In the genomic region with DNA sequence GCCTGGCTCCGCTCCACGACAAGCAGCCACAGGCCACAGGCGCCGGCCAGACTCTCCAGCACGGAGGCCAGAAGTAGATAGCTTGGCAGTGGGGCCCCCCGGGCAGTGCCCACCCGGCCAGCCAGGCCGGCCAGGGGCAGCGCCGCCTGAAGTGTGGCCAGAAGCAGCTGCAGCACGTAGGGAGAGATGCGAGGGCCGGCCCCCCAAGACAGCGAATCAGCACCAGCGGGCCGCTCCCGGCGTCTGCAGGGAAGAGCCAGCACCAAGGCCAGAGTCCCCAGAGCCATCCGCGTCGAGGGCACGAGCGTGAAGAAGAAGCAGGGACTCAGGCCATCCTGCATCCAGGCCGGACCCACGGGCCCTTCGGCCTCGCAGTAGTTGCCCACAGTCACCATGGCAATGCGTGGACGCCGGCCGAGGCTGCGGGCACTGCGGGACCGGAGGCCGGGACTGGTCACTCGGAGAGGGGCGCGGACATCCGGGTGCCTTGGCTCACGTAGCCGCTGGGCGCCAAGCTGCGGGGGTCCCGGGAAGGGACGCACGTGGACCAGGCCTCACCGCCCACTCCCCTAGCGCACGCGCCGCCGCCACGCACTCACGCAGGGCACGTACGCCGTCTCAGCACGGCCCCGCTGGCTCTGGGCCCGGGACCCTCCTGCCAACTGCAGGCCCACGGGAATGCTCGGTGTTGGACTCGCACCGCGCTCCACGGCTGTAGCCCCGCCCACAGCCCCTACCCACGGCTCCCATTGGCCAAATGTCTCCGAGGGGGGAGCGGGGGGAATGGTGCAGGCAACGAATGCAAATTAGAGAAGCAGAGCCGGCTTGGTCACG, we compare ENCODE assay signal across 1 cellular context.
A peak's percentile ranks its signal among the peaks of the same experiment; 100 is the strongest.
TF ChIP-seq lines count a peak whose summit lies in the region.

A gene (minus strand): TSS at position 680 of the 834 bp plus-strand sequence. CDS start 285 bp downstream, at position 395.

TF ChIP-seq in HepG2, 621 proteins besides CTCF, POLR2A, EP300 and RAD21 (continued from another document and continues in another):
- TF ChIP-seq, protein P1, sequence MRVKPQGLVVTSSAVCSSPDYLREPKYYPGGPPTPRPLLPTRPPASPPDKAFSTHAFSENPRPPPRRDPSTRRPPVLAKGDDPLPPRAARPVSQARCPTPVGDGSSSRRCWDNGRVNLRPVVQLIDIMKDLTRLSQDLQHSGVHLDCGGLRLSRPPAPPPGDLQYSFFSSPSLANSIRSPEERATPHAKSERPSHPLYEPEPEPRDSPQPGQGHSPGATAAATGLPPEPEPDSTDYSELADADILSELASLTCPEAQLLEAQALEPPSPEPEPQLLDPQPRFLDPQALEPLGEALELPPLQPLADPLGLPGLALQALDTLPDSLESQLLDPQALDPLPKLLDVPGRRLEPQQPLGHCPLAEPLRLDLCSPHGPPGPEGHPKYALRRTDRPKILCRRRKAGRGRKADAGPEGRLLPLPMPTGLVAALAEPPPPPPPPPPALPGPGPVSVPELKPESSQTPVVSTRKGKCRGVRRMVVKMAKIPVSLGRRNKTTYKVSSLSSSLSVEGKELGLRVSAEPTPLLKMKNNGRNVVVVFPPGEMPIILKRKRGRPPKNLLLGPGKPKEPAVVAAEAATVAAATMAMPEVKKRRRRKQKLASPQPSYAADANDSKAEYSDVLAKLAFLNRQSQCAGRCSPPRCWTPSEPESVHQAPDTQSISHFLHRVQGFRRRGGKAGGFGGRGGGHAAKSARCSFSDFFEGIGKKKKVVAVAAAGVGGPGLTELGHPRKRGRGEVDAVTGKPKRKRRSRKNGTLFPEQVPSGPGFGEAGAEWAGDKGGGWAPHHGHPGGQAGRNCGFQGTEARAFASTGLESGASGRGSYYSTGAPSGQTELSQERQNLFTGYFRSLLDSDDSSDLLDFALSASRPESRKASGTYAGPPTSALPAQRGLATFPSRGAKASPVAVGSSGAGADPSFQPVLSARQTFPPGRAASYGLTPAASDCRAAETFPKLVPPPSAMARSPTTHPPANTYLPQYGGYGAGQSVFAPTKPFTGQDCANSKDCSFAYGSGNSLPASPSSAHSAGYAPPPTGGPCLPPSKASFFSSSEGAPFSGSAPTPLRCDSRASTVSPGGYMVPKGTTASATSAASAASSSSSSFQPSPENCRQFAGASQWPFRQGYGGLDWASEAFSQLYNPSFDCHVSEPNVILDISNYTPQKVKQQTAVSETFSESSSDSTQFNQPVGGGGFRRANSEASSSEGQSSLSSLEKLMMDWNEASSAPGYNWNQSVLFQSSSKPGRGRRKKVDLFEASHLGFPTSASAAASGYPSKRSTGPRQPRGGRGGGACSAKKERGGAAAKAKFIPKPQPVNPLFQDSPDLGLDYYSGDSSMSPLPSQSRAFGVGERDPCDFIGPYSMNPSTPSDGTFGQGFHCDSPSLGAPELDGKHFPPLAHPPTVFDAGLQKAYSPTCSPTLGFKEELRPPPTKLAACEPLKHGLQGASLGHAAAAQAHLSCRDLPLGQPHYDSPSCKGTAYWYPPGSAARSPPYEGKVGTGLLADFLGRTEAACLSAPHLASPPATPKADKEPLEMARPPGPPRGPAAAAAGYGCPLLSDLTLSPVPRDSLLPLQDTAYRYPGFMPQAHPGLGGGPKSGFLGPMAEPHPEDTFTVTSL (CRISPR knock-in tag; IDR thresholded peaks at IDR 0.05; ENCODE audit: borderline replicate concordance): 0 out of 2 replicates have a peak, but pooled peaks have one; percentile 49
- TF ChIP-seq TCF12 (IDR thresholded peaks at IDR 0.05): no peak
- peak; percentile 99 for TF ChIP-seq TCF12 (CRISPR knock-in tag; IDR thresholded peaks at IDR 0.05)
- TF ChIP-seq MAFF (IDR thresholded peaks at IDR 0.05; ENCODE audit: low read depth, low read length): no peak
- peak; percentile 84; the same call in 1 of the 2 replicates for TF ChIP-seq TSC22D2 (CRISPR knock-in tag; IDR thresholded peaks at IDR 0.05; ENCODE audit: borderline replicate concordance)
- TF ChIP-seq, protein P2, sequence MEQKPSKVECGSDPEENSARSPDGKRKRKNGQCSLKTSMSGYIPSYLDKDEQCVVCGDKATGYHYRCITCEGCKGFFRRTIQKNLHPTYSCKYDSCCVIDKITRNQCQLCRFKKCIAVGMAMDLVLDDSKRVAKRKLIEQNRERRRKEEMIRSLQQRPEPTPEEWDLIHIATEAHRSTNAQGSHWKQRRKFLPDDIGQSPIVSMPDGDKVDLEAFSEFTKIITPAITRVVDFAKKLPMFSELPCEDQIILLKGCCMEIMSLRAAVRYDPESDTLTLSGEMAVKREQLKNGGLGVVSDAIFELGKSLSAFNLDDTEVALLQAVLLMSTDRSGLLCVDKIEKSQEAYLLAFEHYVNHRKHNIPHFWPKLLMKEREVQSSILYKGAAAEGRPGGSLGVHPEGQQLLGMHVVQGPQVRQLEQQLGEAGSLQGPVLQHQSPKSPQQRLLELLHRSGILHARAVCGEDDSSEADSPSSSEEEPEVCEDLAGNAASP (CRISPR knock-in tag; IDR thresholded peaks at IDR 0.05; ENCODE audit: borderline replicate concordance): peak; percentile 65; the same call in 1 of the 2 replicates
- TF ChIP-seq, protein P3, sequence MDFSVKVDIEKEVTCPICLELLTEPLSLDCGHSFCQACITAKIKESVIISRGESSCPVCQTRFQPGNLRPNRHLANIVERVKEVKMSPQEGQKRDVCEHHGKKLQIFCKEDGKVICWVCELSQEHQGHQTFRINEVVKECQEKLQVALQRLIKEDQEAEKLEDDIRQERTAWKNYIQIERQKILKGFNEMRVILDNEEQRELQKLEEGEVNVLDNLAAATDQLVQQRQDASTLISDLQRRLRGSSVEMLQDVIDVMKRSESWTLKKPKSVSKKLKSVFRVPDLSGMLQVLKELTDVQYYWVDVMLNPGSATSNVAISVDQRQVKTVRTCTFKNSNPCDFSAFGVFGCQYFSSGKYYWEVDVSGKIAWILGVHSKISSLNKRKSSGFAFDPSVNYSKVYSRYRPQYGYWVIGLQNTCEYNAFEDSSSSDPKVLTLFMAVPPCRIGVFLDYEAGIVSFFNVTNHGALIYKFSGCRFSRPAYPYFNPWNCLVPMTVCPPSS (IDR thresholded peaks at IDR 0.05): no peak
- TF ChIP-seq JUND (CRISPR knock-in tag; IDR thresholded peaks at IDR 0.05): peak; percentile 2; the same call in 1 of the 2 replicates
- TF ChIP-seq, protein P4, sequence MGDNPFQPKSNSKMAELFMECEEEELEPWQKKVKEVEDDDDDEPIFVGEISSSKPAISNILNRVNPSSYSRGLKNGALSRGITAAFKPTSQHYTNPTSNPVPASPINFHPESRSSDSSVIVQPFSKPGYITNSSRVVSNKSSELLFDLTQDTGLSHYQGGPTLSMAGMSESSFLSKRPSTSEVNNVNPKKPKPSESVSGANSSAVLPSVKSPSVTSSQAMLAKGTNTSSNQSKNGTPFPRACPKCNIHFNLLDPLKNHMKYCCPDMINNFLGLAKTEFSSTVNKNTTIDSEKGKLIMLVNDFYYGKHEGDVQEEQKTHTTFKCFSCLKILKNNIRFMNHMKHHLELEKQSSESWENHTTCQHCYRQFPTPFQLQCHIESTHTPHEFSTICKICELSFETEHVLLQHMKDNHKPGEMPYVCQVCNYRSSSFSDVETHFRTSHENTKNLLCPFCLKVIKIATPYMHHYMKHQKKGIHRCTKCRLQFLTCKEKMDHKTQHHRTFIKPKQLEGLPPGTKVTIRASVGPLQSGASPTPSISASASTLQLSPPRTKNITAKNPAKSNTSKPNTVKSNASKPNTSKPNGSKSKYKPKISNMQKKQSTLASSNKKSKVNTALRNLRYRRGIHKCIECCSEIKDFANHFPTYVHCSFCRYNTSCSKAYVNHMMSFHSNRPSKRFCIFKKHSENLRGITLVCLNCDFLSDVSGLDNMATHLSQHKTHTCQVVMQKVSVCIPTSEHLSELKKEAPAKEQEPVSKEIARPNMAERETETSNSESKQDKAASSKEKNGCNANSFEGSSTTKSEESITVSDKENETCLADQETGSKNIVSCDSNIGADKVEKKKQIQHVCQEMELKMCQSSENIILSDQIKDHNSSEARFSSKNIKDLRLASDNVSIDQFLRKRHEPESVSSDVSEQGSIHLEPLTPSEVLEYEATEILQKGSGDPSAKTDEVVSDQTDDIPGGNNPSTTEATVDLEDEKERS (CRISPR knock-in tag; IDR thresholded peaks at IDR 0.05): no peak
- TF ChIP-seq ATM (IDR thresholded peaks at IDR 0.05; ENCODE audit: borderline replicate concordance): no peak
- TF ChIP-seq, protein P5, sequence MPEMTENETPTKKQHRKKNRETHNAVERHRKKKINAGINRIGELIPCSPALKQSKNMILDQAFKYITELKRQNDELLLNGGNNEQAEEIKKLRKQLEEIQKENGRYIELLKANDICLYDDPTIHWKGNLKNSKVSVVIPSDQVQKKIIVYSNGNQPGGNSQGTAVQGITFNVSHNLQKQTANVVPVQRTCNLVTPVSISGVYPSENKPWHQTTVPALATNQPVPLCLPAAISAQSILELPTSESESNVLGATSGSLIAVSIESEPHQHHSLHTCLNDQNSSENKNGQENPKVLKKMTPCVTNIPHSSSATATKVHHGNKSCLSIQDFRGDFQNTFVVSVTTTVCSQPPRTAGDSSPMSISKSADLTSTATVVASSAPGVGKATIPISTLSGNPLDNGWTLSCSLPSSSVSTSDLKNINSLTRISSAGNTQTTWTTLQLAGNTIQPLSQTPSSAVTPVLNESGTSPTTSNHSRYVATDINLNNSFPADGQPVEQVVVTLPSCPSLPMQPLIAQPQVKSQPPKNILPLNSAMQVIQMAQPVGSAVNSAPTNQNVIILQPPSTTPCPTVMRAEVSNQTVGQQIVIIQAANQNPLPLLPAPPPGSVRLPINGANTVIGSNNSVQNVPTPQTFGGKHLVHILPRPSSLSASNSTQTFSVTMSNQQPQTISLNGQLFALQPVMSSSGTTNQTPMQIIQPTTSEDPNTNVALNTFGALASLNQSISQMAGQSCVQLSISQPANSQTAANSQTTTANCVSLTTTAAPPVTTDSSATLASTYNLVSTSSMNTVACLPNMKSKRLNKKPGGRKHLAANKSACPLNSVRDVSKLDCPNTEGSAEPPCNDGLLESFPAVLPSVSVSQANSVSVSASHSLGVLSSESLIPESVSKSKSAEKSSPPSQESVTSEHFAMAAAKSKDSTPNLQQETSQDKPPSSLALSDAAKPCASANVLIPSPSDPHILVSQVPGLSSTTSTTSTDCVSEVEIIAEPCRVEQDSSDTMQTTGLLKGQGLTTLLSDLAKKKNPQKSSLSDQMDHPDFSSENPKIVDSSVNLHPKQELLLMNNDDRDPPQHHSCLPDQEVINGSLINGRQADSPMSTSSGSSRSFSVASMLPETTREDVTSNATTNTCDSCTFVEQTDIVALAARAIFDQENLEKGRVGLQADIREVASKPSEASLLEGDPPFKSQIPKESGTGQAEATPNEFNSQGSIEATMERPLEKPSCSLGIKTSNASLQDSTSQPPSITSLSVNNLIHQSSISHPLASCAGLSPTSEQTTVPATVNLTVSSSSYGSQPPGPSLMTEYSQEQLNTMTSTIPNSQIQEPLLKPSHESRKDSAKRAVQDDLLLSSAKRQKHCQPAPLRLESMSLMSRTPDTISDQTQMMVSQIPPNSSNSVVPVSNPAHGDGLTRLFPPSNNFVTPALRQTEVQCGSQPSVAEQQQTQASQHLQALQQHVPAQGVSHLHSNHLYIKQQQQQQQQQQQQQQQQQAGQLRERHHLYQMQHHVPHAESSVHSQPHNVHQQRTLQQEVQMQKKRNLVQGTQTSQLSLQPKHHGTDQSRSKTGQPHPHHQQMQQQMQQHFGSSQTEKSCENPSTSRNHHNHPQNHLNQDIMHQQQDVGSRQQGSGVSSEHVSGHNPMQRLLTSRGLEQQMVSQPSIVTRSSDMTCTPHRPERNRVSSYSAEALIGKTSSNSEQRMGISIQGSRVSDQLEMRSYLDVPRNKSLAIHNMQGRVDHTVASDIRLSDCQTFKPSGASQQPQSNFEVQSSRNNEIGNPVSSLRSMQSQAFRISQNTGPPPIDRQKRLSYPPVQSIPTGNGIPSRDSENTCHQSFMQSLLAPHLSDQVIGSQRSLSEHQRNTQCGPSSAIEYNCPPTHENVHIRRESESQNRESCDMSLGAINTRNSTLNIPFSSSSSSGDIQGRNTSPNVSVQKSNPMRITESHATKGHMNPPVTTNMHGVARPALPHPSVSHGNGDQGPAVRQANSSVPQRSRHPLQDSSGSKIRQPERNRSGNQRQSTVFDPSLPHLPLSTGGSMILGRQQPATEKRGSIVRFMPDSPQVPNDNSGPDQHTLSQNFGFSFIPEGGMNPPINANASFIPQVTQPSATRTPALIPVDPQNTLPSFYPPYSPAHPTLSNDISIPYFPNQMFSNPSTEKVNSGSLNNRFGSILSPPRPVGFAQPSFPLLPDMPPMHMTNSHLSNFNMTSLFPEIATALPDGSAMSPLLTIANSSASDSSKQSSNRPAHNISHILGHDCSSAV (CRISPR knock-in tag; IDR thresholded peaks at IDR 0.05; ENCODE audit: borderline replicate concordance): no peak
- peak; percentile 98 for TF ChIP-seq POLR2AphosphoS5 (IDR thresholded peaks at IDR 0.05; ENCODE audit: low read depth, low read length)
- TF ChIP-seq, protein P6, sequence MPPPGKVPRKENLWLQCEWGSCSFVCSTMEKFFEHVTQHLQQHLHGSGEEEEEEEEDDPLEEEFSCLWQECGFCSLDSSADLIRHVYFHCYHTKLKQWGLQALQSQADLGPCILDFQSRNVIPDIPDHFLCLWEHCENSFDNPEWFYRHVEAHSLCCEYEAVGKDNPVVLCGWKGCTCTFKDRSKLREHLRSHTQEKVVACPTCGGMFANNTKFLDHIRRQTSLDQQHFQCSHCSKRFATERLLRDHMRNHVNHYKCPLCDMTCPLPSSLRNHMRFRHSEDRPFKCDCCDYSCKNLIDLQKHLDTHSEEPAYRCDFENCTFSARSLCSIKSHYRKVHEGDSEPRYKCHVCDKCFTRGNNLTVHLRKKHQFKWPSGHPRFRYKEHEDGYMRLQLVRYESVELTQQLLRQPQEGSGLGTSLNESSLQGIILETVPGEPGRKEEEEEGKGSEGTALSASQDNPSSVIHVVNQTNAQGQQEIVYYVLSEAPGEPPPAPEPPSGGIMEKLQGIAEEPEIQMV (CRISPR knock-in tag; IDR thresholded peaks at IDR 0.05; ENCODE audit: low read depth): peak; percentile 40; the same call in 1 of the 2 replicates
- TF ChIP-seq NBN (conservative IDR thresholded peaks at IDR 0.05): no peak
